9 cellular contexts compared by ENCODE assay signal in genomic region chr2:39620067-39620466, GRCh38.
DNase-seq lines count a peak whose midpoint lies in the region; ATAC-seq and TF ChIP-seq lines count a peak whose summit lies in the region.
"Had no signal": no experiment of that assay in that cellular context is flagged by ENCODE, and none has a peak within 500 bp of the region (broad histone marks: within the 10 kb centered on the region; RNA-seq: fewer than 3 reads in every experiment).

No MANE protein-coding gene starts in this region.

- DNase-seq in DMS 273 (lab: John Stamatoyannopoulos, UW; ENCODE audit: unreplicated experiment) (peak; percentile 60), DMS 273 treated with DMSO at 0.1 percent for 48 hours (lab: John Stamatoyannopoulos, UW) (no peak), RWPE1 (ENCODE audit: low spot score) (peak; percentile 72), fibroblast of the conjunctiva (ENCODE audit: low read depth) (peak; percentile 49), smooth muscle cell of the brain vasculature (ENCODE audit: low read depth, low spot score) (peak; percentile 52), NCI-H2171 (lab: John Stamatoyannopoulos, UW) (no peak)
- no peak for DNase-seq in stimulated activated naive CD4-positive, alpha-beta T cell (lab: John Stamatoyannopoulos, UW)

- CTCF ChIA-PET in RWPE1 (lab: Yijun Ruan, JAX): no interaction called here

- no peak for TF ChIP-seq CTCF in RWPE1 (conservative IDR thresholded peaks at IDR 0.05; ENCODE audit: low read depth)

- ATAC-seq in GM21576 (IDR thresholded peaks at IDR 0.05; ENCODE audit: unreplicated experiment): no peak

- H3K27ac ChIP-seq in RWPE1: no peak overlapping the region
- H3K27ac ChIP-seq: 22Rv1 had no signal

- POLR2A ChIA-PET in RWPE1 (lab: Yijun Ruan, JAX; ENCODE audit: low non-redundant PET): no interaction called here

Comparison
In these comparisons a context has a peak if more than half of its experiments do, and no peak if none do; other contexts are left out.
1. DNase-seq: peak in DMS 273 (single experiment), RWPE1 (single experiment), fibroblast of the conjunctiva (single experiment) and smooth muscle cell of the brain vasculature (single experiment); none in DMS 273 treated with DMSO at 0.1 percent for 48 hours (single experiment), NCI-H2171 (single experiment) and stimulated activated naive CD4-positive, alpha-beta T cell (0 of 6).